Comparison of ENCODE assay signal across 1 cellular context in genomic region chr2:207987025-207987716, GRCh38.
TF ChIP-seq lines count a peak whose summit lies in the region.

No MANE protein-coding gene starts in this region.

TF ChIP-seq in HepG2, 621 proteins besides CTCF, POLR2A, EP300 and RAD21 (continued from another document):
- TF ChIP-seq HNF1A (IDR thresholded peaks at IDR 0.05; ENCODE audit: low read depth) (no peak), HNF1A (CRISPR knock-in tag; IDR thresholded peaks at IDR 0.05; ENCODE audit: borderline replicate concordance) (no peak), ZNF570 (CRISPR knock-in tag; IDR thresholded peaks at IDR 0.05; ENCODE audit: borderline replicate concordance) (no peak), KAT2B (IDR thresholded peaks at IDR 0.05; ENCODE audit: borderline replicate concordance, low read depth, low read length) (peak; percentile 82), ZNF577 (CRISPR knock-in tag; IDR thresholded peaks at IDR 0.05; ENCODE audit: borderline replicate concordance, low read depth) (no peak), RXRA (CRISPR knock-in tag; IDR thresholded peaks at IDR 0.05) (no peak), ZFP36L1 (CRISPR knock-in tag; IDR thresholded peaks at IDR 0.05) (no peak), PCBP1 (IDR thresholded peaks at IDR 0.05; ENCODE audit: borderline replicate concordance, low read depth, low read length) (no peak), ZBTB33 (CRISPR knock-in tag; IDR thresholded peaks at IDR 0.05) (peak; percentile 71; the same call in 1 of the 2 replicates)
